ENCODE assay signal across 1 cellular context in the genomic region with DNA sequence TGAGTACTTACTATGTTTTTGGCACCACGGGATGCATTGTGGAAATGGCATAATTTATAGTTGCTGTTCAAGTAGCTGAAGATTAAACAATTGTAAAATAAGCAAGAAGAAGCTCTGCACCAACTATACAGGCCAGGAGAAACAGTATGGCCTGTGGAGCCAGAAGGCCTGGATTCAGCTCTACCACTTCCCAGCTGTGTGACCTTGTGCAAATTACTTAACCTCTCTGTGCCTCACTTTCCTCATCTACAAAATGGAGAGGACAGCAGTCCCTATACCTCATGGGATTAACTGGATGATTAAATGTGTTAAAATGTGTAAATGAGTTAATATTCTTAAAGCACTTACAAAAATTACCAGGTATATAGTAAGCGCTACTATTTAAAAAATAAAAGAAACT.
TF ChIP-seq lines count a peak whose summit lies in the region.

No MANE protein-coding gene starts in this region.

TF ChIP-seq in H1, 55 proteins besides CTCF, POLR2A, EP300 and RAD21:
- TF ChIP-seq TCF12 (IDR thresholded peaks at IDR 0.05; ENCODE audit: low read depth, low read length) (no peak), KDM5A (IDR thresholded peaks at IDR 0.05; ENCODE audit: low read length) (no peak), RBBP5 (IDR thresholded peaks at IDR 0.05; ENCODE audit: borderline replicate concordance, low read depth, low read length) (no peak), BRCA1 (IDR thresholded peaks at IDR 0.05; ENCODE audit: low read depth, low read length) (no peak), KDM1A (IDR thresholded peaks at IDR 0.05; ENCODE audit: borderline replicate concordance, low read length) (peak; percentile 48; the same call in 1 of the 2 replicates), JUND (IDR thresholded peaks at IDR 0.05; ENCODE audit: low read length) (no peak)
